22 cellular contexts compared by ENCODE assay signal in the genomic region with DNA sequence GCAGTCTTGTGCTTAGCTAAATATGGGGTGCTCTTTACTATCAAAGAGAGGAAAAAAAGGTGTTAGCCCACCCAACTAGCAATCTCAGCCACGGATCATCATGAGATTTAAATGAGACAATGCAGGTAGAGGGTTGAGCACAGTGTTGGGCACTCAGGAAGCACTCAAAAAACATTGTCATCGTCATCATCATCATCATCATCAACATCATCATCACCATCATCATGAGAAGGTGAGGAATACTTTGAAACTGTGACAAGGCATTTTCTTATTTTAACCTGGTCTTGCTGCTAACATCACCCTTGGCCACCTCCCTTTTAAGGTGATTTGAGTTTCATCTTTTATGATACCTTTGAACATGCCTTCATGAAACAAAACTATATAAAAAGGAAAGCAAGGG. TPM values are rescaled to one million over a fixed set of nuclear protein-coding genes. Genes with fewer than 3 reads are reported as not detected.
"Had no signal": no experiment of that assay in that cellular context is flagged by ENCODE, and none has a peak within 500 bp of the region (broad histone marks: within the 10 kb centered on the region; RNA-seq: fewer than 3 reads in every experiment).

No MANE protein-coding gene starts in this region.

- H3K27me3 ChIP-seq: adrenal gland, breast epithelium, gastrocnemius medialis, spleen had no signal

- H3K9me3 Mint-ChIP-seq: activated naive CD4-positive, alpha-beta T cell treated with anti-CD3 and anti-CD28 coated beads for 36 hours; immature natural killer cell; nephron had no signal

- DNase-seq: activated CD4-positive, alpha-beta T cell treated with anti-CD3 and anti-CD28 coated beads, Interleukin-2, amount 50 U/mL, for 4 hours; activated naive CD4-positive, alpha-beta T cell treated with anti-CD3 and anti-CD28 coated beads for 36 hours; activated T-cell treated with anti-CD3 and anti-CD28 coated beads for 4 hours; adrenal gland; effector CD4-positive, alpha-beta T cell; gastrocnemius medialis; head of caudate nucleus; immature natural killer cell; kidney glomerular epithelial cell; left ventricle myocardium inferior; mammary epithelial cell; midbrain; nucleus accumbens; posterior cingulate gyrus; spleen; stimulated activated CD8-positive, alpha-beta memory T cell treated with anti-CD3 and anti-CD28 coated beads, Interleukin-4, amount 100 ng/mL, for 48 hours; stimulated activated naive CD4-positive, alpha-beta T cell treated with Interleukin-2 at 50 U/mL for 16 hours; T1000 had no signal

- H3K36me3 ChIP-seq: adrenal gland, breast epithelium, gastrocnemius medialis, left ventricle myocardium inferior, spleen, tibial nerve had no signal

- ATAC-seq: gastrocnemius medialis had no signal

- H3K4me1 ChIP-seq: breast epithelium had no signal

- H3K27ac Mint-ChIP-seq: activated naive CD4-positive, alpha-beta T cell treated with anti-CD3 and anti-CD28 coated beads for 36 hours; immature natural killer cell had no signal

- H3K4me3 Mint-ChIP-seq: activated naive CD4-positive, alpha-beta T cell treated with anti-CD3 and anti-CD28 coated beads for 36 hours; immature natural killer cell had no signal

- H3K4me3 ChIP-seq: adrenal gland, breast epithelium, coronary artery, gastrocnemius medialis, left ventricle myocardium inferior, spleen, tibial nerve had no signal

- H3K9me3 ChIP-seq: adrenal gland, breast epithelium, gastrocnemius medialis, left ventricle myocardium inferior, spleen, tibial nerve had no signal

- H3K27ac ChIP-seq: adrenal gland, breast epithelium, coronary artery, gastrocnemius medialis, left ventricle myocardium inferior, spleen, tibial nerve had no signal

RNA-seq across cellular contexts. Expression of a gene that starts 46.0 kb away (rescaled TPM):
- polyA plus RNA-seq: immature natural killer cell had no signal
